In the genomic region with DNA sequence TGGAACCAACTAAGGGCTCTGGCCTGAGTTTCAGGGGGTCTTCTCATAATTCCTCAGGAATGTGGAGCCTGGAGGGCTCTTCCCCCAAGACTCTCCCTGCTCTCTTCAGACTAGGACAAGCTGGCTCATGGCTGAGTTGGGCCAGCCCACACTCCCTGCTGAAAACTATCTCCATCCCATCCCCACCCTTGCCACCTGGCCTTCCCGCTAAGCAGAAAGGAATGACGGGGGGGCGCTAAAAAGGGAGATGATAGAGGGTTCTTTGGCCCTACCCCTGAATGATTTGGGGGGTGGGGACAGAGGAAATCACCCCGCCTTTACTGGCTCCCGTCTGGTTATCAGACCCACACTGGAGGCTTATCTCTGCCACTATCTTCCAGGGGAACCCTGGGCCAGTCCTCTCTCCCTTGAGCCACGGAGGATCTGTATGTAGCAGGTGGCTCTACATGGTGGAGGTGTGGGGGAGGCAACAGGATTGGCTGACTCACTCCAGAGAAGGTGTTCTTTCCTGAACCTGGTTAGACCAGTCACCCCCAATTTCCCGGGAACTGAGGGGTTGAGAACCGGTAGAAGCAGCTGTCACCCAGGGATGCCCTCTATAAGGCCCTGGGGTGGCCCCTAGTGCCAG, we compare ENCODE assay signal across 19 cellular contexts. TPM values are rescaled to one million over a fixed set of nuclear protein-coding genes. Genes with fewer than 3 reads are reported as not detected.
DNase-seq lines count a peak whose midpoint lies in the region; ATAC-seq and TF ChIP-seq lines count a peak whose summit lies in the region.
"Had no signal": no experiment of that assay in that cellular context is flagged by ENCODE, and none has a peak within 500 bp of the region (broad histone marks: within the 10 kb centered on the region; RNA-seq: fewer than 3 reads in every experiment).

No MANE protein-coding gene starts in this region.

- 42% methylated on average over 8 of the region's 8 CpGs for WGBS in esophagus muscularis mucosa

- intact Hi-C loops in esophagus muscularis mucosa (cut with DNase I) = no loop called here
- intact Hi-C loops in sciatic nerve (cut with DNase I) = loop anchor here (5.0 kb wide), 2 partner anchors 120 to 140 kb away; partner anchors contain the start of genes MORC2 and TUG1
- intact Hi-C loops in mucosa of descending colon (cut with DNase I, micrococcal nuclease) = loop anchor here in 1 of 2 donors (5.0 kb wide), 1 partner anchor 140 kb away; no protein-coding TSS in a partner anchor

- H3K4me3 ChIP-seq in BLaER1 treated with 17β-estradiol and CSF1 and Interleukin-3, amounts not matched to agents 10 nM and 100 nM = no peak overlapping the region
- H3K4me3 ChIP-seq in esophagus muscularis mucosa (peak overlapping the region in 3 of 4 donors; percentile 42 to 82 (median 65)), mucosa of descending colon (no peak overlapping the region)
- H3K4me3 ChIP-seq: GM12878, pancreas had no signal

- H3K4me2 ChIP-seq in BLaER1 treated with 17β-estradiol and CSF1 and Interleukin-3, amounts not matched to agents 10 nM and 100 nM = peak overlapping the region in 9 of 11 experiments; percentile 88 to 100 (median 98); a peak in 18 of 22 replicates

- no peak for TF ChIP-seq EP300 in esophagus muscularis mucosa (IDR thresholded peaks at IDR 0.05)

- H3K36me3 ChIP-seq in BLaER1 treated with 17β-estradiol and CSF1 and Interleukin-3, amounts not matched to agents 10 nM and 100 nM = peaks cover 9 to 51% (median 40%) of the 10 kb centered on the region in 11 experiments
- H3K36me3 ChIP-seq in esophagus muscularis mucosa (peaks cover 25 to 71% (median 55%) of the 10 kb centered on the region in 4 donors), mucosa of descending colon (ENCODE audit: low read depth) (no peaks in the 10 kb centered on the region)

- H3K27me3 Mint-ChIP-seq in IgD-negative memory B cell = no peaks in the 10 kb centered on the region
- H3K27me3 Mint-ChIP-seq: activated T-helper 17 cell treated with anti-CD3 and anti-CD28 coated beads, Interleukin-2, amount 50 U/mL, for 72 hours had no signal

- H3K27ac ChIP-seq in BLaER1 treated with 17β-estradiol and CSF1 and Interleukin-3, amounts not matched to agents 10 nM and 100 nM = peak overlapping the region in 6 of 11 experiments; percentile 97 to 100 (median 99); a peak in 13 of 22 replicates
- H3K27ac ChIP-seq in esophagus muscularis mucosa (replicated peaks in 1 of 4) = peak overlapping the region; percentile 98 to 99 (median 99)

- peak overlapping the region in 7 of 11 experiments; percentile 56 to 97 (median 95); a peak in 9 of 22 replicates for H3K9ac ChIP-seq in BLaER1 treated with 17β-estradiol and CSF1 and Interleukin-3, amounts not matched to agents 10 nM and 100 nM

- TF ChIP-seq POLR2A in esophagus muscularis mucosa (IDR thresholded peaks at IDR 0.05; ENCODE audit: low read depth) = no peak

- ATAC-seq in sciatic nerve (no peak), GM21737 (IDR thresholded peaks at IDR 0.05; ENCODE audit: unreplicated experiment) (no peak), mucosa of descending colon (no peak)
- ATAC-seq: activated T-helper 17 cell treated with anti-CD3 and anti-CD28 coated beads, Interleukin-2, amount 50 U/mL, for 72 hours; GM12878; pancreas had no signal

- peaks cover 31 to 79% (median 71%) of the 10 kb centered on the region in 10 experiments for H3K4me1 ChIP-seq in BLaER1 treated with 17β-estradiol and CSF1 and Interleukin-3, amounts not matched to agents 10 nM and 100 nM
- peaks cover 58 to 88% (median 80%) of the 10 kb centered on the region in 4 donors for H3K4me1 ChIP-seq in esophagus muscularis mucosa
- peaks cover 25% of the 10 kb centered on the region for H3K4me1 ChIP-seq in mucosa of descending colon (ENCODE audit: low read depth)

- peak overlapping the region in 1 of 3 donors; percentile 48 for H3K27ac Mint-ChIP-seq in IgD-negative memory B cell
- H3K27ac Mint-ChIP-seq: activated T-helper 17 cell treated with anti-CD3 and anti-CD28 coated beads, Interleukin-2, amount 50 U/mL, for 72 hours; endodermal cell had no signal

- peaks cover 0 to 25% (median 10%) of the 10 kb centered on the region in 11 experiments; a peak in 9 of 22 replicates for H4K20me1 ChIP-seq in BLaER1 treated with 17β-estradiol and CSF1 and Interleukin-3, amounts not matched to agents 10 nM and 100 nM

- DNase-seq in esophagus muscularis mucosa (ENCODE audit: extremely low spot score) (no peak), sciatic nerve (ENCODE audit: low spot score) (peak; percentile 51), cerebellum (ENCODE audit: low spot score) (no peak), mucosa of descending colon (no peak)
- DNase-seq in activated CD4-positive, alpha-beta T cell treated with anti-CD3 and anti-CD28 coated beads for 48 hours = no peak
- DNase-seq: activated CD4-positive, alpha-beta T cell treated with anti-CD3 and anti-CD28 coated beads, Interleukin-2, amount 50 U/mL, for 4 hours; EL; endodermal cell; Karpas-422; NCI-H1694 treated with DMSO at 0.1 percent for 48 hours; SHP77; stimulated activated CD4-positive, alpha-beta T cell treated with anti-CD3 and anti-CD28 coated beads, Interleukin-2, amount 100 ng/mL, for 24 hours had no signal

- TF ChIP-seq CTCF in esophagus muscularis mucosa (IDR thresholded peaks at IDR 0.05) = no peak
- no peak for TF ChIP-seq CTCF in mucosa of descending colon (IDR thresholded peaks at IDR 0.05)

- no peaks in the 10 kb centered on the region for H3K9me3 Mint-ChIP-seq in IgD-negative memory B cell
- H3K9me3 Mint-ChIP-seq: activated T-helper 17 cell treated with anti-CD3 and anti-CD28 coated beads, Interleukin-2, amount 50 U/mL, for 72 hours; endodermal cell had no signal

- peaks cover 8 to 38% (median 19%) of the 10 kb centered on the region in 3 donors for H3K4me1 Mint-ChIP-seq in IgD-negative memory B cell

- H3K36me3 Mint-ChIP-seq in IgD-negative memory B cell = no peaks in the 10 kb centered on the region

- H3K27me3 ChIP-seq in BLaER1 treated with 17β-estradiol and CSF1 and Interleukin-3, amounts not matched to agents 10 nM and 100 nM = no peaks in the 10 kb centered on the region
- no peaks in the 10 kb centered on the region for H3K27me3 ChIP-seq in esophagus muscularis mucosa
- H3K27me3 ChIP-seq: pancreas had no signal

- H3K9me3 ChIP-seq in BLaER1 treated with 17β-estradiol and CSF1 and Interleukin-3, amounts not matched to agents 10 nM and 100 nM (replicated peaks in 1 of 11) = no peaks in the 10 kb centered on the region
- H3K9me3 ChIP-seq in esophagus muscularis mucosa (no peaks in the 10 kb centered on the region), mucosa of descending colon (no peaks in the 10 kb centered on the region)
- H3K9me3 ChIP-seq: pancreas had no signal

- peak overlapping the region in 3 of 4 donors; percentile 39 to 81 (median 50) for H3K4me3 Mint-ChIP-seq in IgD-negative memory B cell
- H3K4me3 Mint-ChIP-seq: endodermal cell had no signal

RNA-seq across cellular contexts. Expression of gene SMTN, which starts 5.7 kb away (rescaled TPM):
- 6.0 TPM for polyA plus RNA-seq in IgD-negative memory B cell
- 1,000 to 10,000 TPM; 1,154 to 1,495 (median 1,416) TPM for total RNA-seq in esophagus muscularis mucosa
- total RNA-seq in sciatic nerve = 283 TPM
- 17.1 TPM for total RNA-seq in cerebellum
- total RNA-seq in mucosa of descending colon = 100 to 1,000 TPM in 2 of 3 donors, 10 to 100 TPM in 1; 63.6 to 799 (median 104) TPM

RNA-seq across cellular contexts. Expression of gene SELENOM, which starts 20.6 kb away (rescaled TPM):
- 145 TPM for polyA plus RNA-seq in IgD-negative memory B cell
- 1,000 to 10,000 TPM; 1,118 to 1,733 (median 1,416) TPM for total RNA-seq in esophagus muscularis mucosa
- total RNA-seq in sciatic nerve = 159 TPM
- total RNA-seq in cerebellum = 11.1 TPM
- total RNA-seq in mucosa of descending colon = 100 to 1,000 TPM in 1 of 3 donors, 10 to 100 TPM in 2; 22.3 to 286 (median 83.4) TPM

RNA-seq across cellular contexts. Expression of gene INPP5J, which starts 35.9 kb away (rescaled TPM):
- polyA plus RNA-seq in IgD-negative memory B cell = not detected
- total RNA-seq in esophagus muscularis mucosa (1 to 10 TPM; 1.3 to 2.1 (median 1.8) TPM), sciatic nerve (1.9 TPM), cerebellum (0.73 TPM), mucosa of descending colon (10 to 100 TPM; 21.3 to 44.0 (median 24.1) TPM)

RNA-seq across cellular contexts. Expression of gene PLA2G3, which starts 53.5 kb away (rescaled TPM):
- polyA plus RNA-seq in IgD-negative memory B cell = not detected
- not detected for total RNA-seq in esophagus muscularis mucosa
- total RNA-seq in sciatic nerve = not detected
- total RNA-seq in cerebellum = not detected
- total RNA-seq in mucosa of descending colon = under 1 TPM in 1 of 3 donors, not detected in 2; 0.22 TPM
- total RNA-seq: activated T-helper 17 cell treated with anti-CD3 and anti-CD28 coated beads, Interleukin-2, amount 50 U/mL, for 72 hours; GM12878; liver; pancreas had no signal
- polyA plus RNA-seq: liver had no signal

Comparison
In these comparisons a context has a peak if more than half of its experiments do, and no peak if none do; other contexts are left out.
1. H3K4me3 ChIP-seq: peak in esophagus muscularis mucosa (3 of 4); none in BLaER1 treated with 17β-estradiol and CSF1 and Interleukin-3, amounts not matched to agents 10 nM and 100 nM (0 of 10) and mucosa of descending colon (single experiment).